In genomic region chr4:85873566-85873965, GRCh38 we compare ENCODE assay signal across 7 cellular contexts.
"Had no signal": no experiment of that assay in that cellular context is flagged by ENCODE, and none has a peak within 500 bp of the region (broad histone marks: within the 10 kb centered on the region; RNA-seq: fewer than 3 reads in every experiment).

No MANE protein-coding gene starts in this region.

- H3K4me3 ChIP-seq: GM23338 had no signal

- FAIRE-seq: H1, H54, HepG2 had no signal

- H3K27ac ChIP-seq: HL-60 had no signal

- DNase-seq: H9, HCEC 1CT had no signal

- ATAC-seq: GM23338, HepG2 had no signal
